Comparison of ENCODE assay signal across 8 cellular contexts in the genomic region with DNA sequence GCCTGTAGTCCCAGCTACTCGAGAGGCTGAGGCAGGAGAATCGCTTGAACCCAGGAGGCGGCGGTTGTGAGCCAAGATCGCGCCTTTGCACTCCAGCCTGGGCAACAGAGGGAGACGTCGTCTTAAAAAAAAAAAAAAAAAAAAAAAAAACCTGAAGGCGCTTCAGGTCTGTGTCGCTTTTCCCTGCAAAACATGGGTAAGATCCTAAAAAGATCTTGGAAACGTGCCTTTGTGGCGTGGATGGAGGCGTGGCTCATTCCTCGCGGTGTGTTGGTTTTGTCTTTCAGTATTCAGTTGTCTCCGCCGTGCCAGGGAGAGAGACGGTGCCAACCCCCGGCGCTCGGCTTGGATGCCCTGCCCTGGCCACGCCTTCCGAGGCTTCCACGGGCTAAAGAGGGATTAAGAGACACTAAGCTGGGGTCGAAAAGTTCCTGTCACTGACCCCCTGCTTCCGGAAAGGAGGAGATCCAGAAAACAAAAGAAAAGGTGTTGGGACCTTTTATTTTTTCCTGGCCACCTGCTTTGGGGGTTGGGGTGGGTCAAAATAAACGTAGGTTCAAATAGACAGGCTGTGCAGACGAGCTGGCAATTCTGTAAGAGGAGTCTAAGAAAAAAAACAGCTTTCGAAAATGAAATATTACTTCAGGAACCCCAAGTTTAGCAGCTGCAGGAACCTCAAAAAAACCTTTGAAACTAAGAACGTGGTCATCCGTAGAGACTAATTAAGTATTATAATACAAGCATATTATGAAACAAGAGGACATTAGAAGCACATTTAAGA. TPM values are rescaled to one million over a fixed set of nuclear protein-coding genes. Genes with fewer than 3 reads are reported as not detected.
DNase-seq lines count a peak whose midpoint lies in the region; ATAC-seq and TF ChIP-seq lines count a peak whose summit lies in the region.

No MANE protein-coding gene starts in this region.

- H3K9me3 ChIP-seq in Peyer's patch, result no peaks in the 10 kb centered on the region
- H3K9me3 ChIP-seq in skeletal muscle tissue (ENCODE audit: control insufficient read depth in 3 of 3, low read length in 3 of 3), result no peaks in the 10 kb centered on the region

- H3K36me3 ChIP-seq in Peyer's patch, result no peaks in the 10 kb centered on the region
- no peaks in the 10 kb centered on the region for H3K36me3 ChIP-seq in skeletal muscle tissue (ENCODE audit: control insufficient read depth in 3 of 3, insufficient read depth in 3 of 3, low read length in 3 of 3)

- no peaks in the 10 kb centered on the region for H3K9me3 Mint-ChIP-seq in activated naive CD8-positive, alpha-beta T cell treated with anti-CD3 and anti-CD28 coated beads, Interleukin-2, amount 50 U/mL, for 24 hours

- H3K27me3 ChIP-seq in Peyer's patch (no peaks in the 10 kb centered on the region), skeletal muscle tissue (ENCODE audit: control insufficient read depth in 3 of 3, insufficient read depth in 3 of 3, low read length in 3 of 3) (no peaks in the 10 kb centered on the region)

- H3K27me3 Mint-ChIP-seq in activated naive CD8-positive, alpha-beta T cell treated with anti-CD3 and anti-CD28 coated beads, Interleukin-2, amount 50 U/mL, for 24 hours, result peaks cover 7% of the 10 kb centered on the region

- TF ChIP-seq CTCF in GM10266 (IDR thresholded peaks at IDR 0.05; ENCODE audit: control insufficient read depth, insufficient read depth, low read depth, missing control alignments) (no peak), Peyer's patch (IDR thresholded peaks at IDR 0.05) (no peak)

- ATAC-seq in HG03439 (IDR thresholded peaks at IDR 0.05; ENCODE audit: unreplicated experiment), result peak; percentile 20
- ATAC-seq in activated naive CD8-positive, alpha-beta T cell treated with anti-CD3 and anti-CD28 coated beads, Interleukin-2, amount 50 U/mL, for 24 hours, result no peak
- no peak for ATAC-seq in HG03442 (IDR thresholded peaks at IDR 0.05; ENCODE audit: unreplicated experiment)
- ATAC-seq in GM19395 (IDR thresholded peaks at IDR 0.05; ENCODE audit: unreplicated experiment), result no peak

- H3K27ac ChIP-seq in Peyer's patch, result peak overlapping the region; percentile 63 to 91 (median 75)
- H3K27ac ChIP-seq in skeletal muscle tissue (ENCODE audit: low read depth, low read length), result no peak overlapping the region

- peaks cover 14% of the 10 kb centered on the region for H3K36me3 Mint-ChIP-seq in activated naive CD8-positive, alpha-beta T cell treated with anti-CD3 and anti-CD28 coated beads, Interleukin-2, amount 50 U/mL, for 24 hours (ENCODE audit: low read depth)

- DNase-seq in GM10266 (ENCODE audit: extremely low spot score), result peak; percentile 41
- peak; percentile 50 to 74 (median 62) for DNase-seq in Peyer's patch
- DNase-seq in activated naive CD8-positive, alpha-beta T cell treated with anti-CD3 and anti-CD28 coated beads, Interleukin-2, amount 50 U/mL, for 24 hours, result peak; percentile 42

- TF ChIP-seq POLR2A in Peyer's patch (IDR thresholded peaks at IDR 0.05), result no peak

- peak overlapping the region; percentile 95 for H3K4me3 Mint-ChIP-seq in activated naive CD8-positive, alpha-beta T cell treated with anti-CD3 and anti-CD28 coated beads, Interleukin-2, amount 50 U/mL, for 24 hours

- H3K9ac ChIP-seq in skeletal muscle tissue (ENCODE audit: low read depth in 1 of 3, low read length in 3 of 3), result peak overlapping the region; percentile 33 to 55 (median 47)

- H3K4me1 Mint-ChIP-seq in activated naive CD8-positive, alpha-beta T cell treated with anti-CD3 and anti-CD28 coated beads, Interleukin-2, amount 50 U/mL, for 24 hours, result peaks cover 36% of the 10 kb centered on the region

- H3K4me1 ChIP-seq in Peyer's patch (peaks cover 0 to 11% (median 0%) of the 10 kb centered on the region in 4 donors), skeletal muscle tissue (ENCODE audit: control insufficient read depth in 3 of 3, insufficient read depth in 3 of 3, low read length in 3 of 3) (peaks cover 12 to 17% (median 12%) of the 10 kb centered on the region in 3 donors)

- H3K4me3 ChIP-seq in Peyer's patch, result peak overlapping the region; percentile 55 to 84 (median 68)
- peak overlapping the region; percentile 86 for H3K4me3 ChIP-seq in iPS-11a (ENCODE audit: low read depth, low read length)
- H3K4me3 ChIP-seq in skeletal muscle tissue (ENCODE audit: low read length in 3 of 3), result peak overlapping the region; percentile 62 to 81 (median 78)

- H3K27ac Mint-ChIP-seq in activated naive CD8-positive, alpha-beta T cell treated with anti-CD3 and anti-CD28 coated beads, Interleukin-2, amount 50 U/mL, for 24 hours, result peak overlapping the region; percentile 81

RNA-seq across cellular contexts. Expression of a gene that starts 1.1 kb away (rescaled TPM):
- total RNA-seq in Peyer's patch, result 10 to 100 TPM in 3 of 4 donors, 1 to 10 TPM in 1; 9.1 to 28.5 (median 20.1) TPM
- 3.1 TPM for total RNA-seq in skeletal muscle tissue
